Comparison of ENCODE assay signal across 12 cellular contexts in genomic region chr2:1136071-1136470, GRCh38.
DNase-seq lines count a peak whose midpoint lies in the region; ATAC-seq, FAIRE-seq and TF ChIP-seq lines count a peak whose summit lies in the region.
"Had no signal": no experiment of that assay in that cellular context is flagged by ENCODE, and none has a peak within 500 bp of the region (broad histone marks: within the 10 kb centered on the region; RNA-seq: fewer than 3 reads in every experiment).

No MANE protein-coding gene starts in this region.

- H3K4me3 Mint-ChIP-seq in astrocyte (ENCODE audit: unreplicated experiment) (no peak overlapping the region), natural killer cell (no peak overlapping the region)

- H2BK15ac ChIP-seq in IMR-90 (ENCODE audit: low read depth, low read length): no peak overlapping the region

- in situ Hi-C loops in IMR-90 (cut with MboI; ENCODE audit: low sequenced_read_pairs): no loop called here

- no peak overlapping the region for H2AK5ac ChIP-seq in IMR-90 (ENCODE audit: low read depth, low read length)

- POLR2A ChIA-PET in IMR-90 (lab: Charles Lee; ENCODE audit: unreplicated experiment): no interaction called here

- ATAC-seq in IMR-90 (ENCODE audit: low read depth) (no peak), natural killer cell (no peak), GM18505 (IDR thresholded peaks at IDR 0.05; ENCODE audit: unreplicated experiment) (no peak)

- no peaks in the 10 kb centered on the region for H3K9me3 Mint-ChIP-seq in astrocyte (ENCODE audit: unreplicated experiment)
- H3K9me3 Mint-ChIP-seq in natural killer cell: no peaks in the 10 kb centered on the region

- H2BK5ac ChIP-seq in IMR-90 (ENCODE audit: low read depth, low read length, poor library complexity, severe bottlenecking): no peak overlapping the region

- H3K56ac ChIP-seq in IMR-90 (ENCODE audit: extremely low read depth, insufficient read depth, low read length): no peak overlapping the region

- no peaks in the 10 kb centered on the region for H3K79me2 ChIP-seq in astrocyte (ENCODE audit: insufficient read depth, low read length)

- no peak overlapping the region for H2BK120ac ChIP-seq in IMR-90 (ENCODE audit: low read depth, low read length)

- H3K4me1 Mint-ChIP-seq in astrocyte (ENCODE audit: low read depth, unreplicated experiment): no peaks in the 10 kb centered on the region
- H3K4me1 Mint-ChIP-seq in natural killer cell: peaks cover 6 to 13% of the 10 kb centered on the region in 2 donors

- H2BK20ac ChIP-seq in IMR-90 (ENCODE audit: low read depth, low read length): no peak overlapping the region

- H3K4me3 ChIP-seq in IMR-90 (ENCODE audit: insufficient read depth, low read depth, low read length): no peak overlapping the region
- no peak overlapping the region for H3K4me3 ChIP-seq in astrocyte (ENCODE audit: insufficient read depth, low read depth, low read length)
- H3K4me3 ChIP-seq: Peyer's patch, suprapubic skin had no signal

- H3K27ac Mint-ChIP-seq in astrocyte (ENCODE audit: unreplicated experiment) (no peak overlapping the region), natural killer cell (no peak overlapping the region)

- no peak overlapping the region for H3K4me2 ChIP-seq in IMR-90 (ENCODE audit: low read depth, low read length)
- no peak overlapping the region for H3K4me2 ChIP-seq in astrocyte (ENCODE audit: low read length)
- H3K4me2 ChIP-seq: KMS-11 had no signal

- H3K9me3 ChIP-seq in IMR-90 (ENCODE audit: control insufficient read depth, insufficient read depth, low read length) (no peaks in the 10 kb centered on the region; the same call in 1 of the 2 replicates), astrocyte (ENCODE audit: insufficient read depth, low read depth, low read length) (no peaks in the 10 kb centered on the region)
- H3K9me3 ChIP-seq: Peyer's patch, suprapubic skin had no signal

- H3K36me3 Mint-ChIP-seq in astrocyte (ENCODE audit: low read depth, unreplicated experiment): no peaks in the 10 kb centered on the region
- H3K36me3 Mint-ChIP-seq in natural killer cell: no peaks in the 10 kb centered on the region

- TF ChIP-seq CTCF in D721Med (IDR thresholded peaks at IDR 0.05; ENCODE audit: insufficient read depth, missing control alignments) (peak; percentile 10), IMR-90 (conservative IDR thresholded peaks at IDR 0.05; ENCODE audit: low read depth, low read length) (peak; percentile 43), astrocyte (IDR thresholded peaks at IDR 0.05; ENCODE audit: insufficient read depth, low read depth, low read length) (peak; percentile 28), natural killer cell (IDR thresholded peaks at IDR 0.05) (no peak)

- H3K14ac ChIP-seq in IMR-90 (replicated peaks; ENCODE audit: low read depth, low read length): no peak overlapping the region

- H3K18ac ChIP-seq in IMR-90 (ENCODE audit: low read depth, low read length): no peak overlapping the region

- H3K9ac ChIP-seq in IMR-90 (ENCODE audit: low read depth, low read length) (no peak overlapping the region), astrocyte (ENCODE audit: low read length) (no peak overlapping the region)
- H3K9ac ChIP-seq: KMS-11 had no signal

- TF ChIP-seq RAD21 in IMR-90 (IDR thresholded peaks at IDR 0.05; ENCODE audit: low read length): peak; percentile 51

- intact Hi-C loops in IMR-90 (cut with micrococcal nuclease) (loop anchor here (1.0 kb wide), 1 partner anchor 422 kb away; no protein-coding TSS in a partner anchor), natural killer cell (cut with micrococcal nuclease) (no loop called here)

- H2AFZ ChIP-seq in IMR-90 (replicated peaks; ENCODE audit: low read length, poor library complexity) (no peak overlapping the region), astrocyte (ENCODE audit: low read depth, low read length) (no peak overlapping the region)

- no peak overlapping the region for H2AK9ac ChIP-seq in IMR-90 (replicated peaks; ENCODE audit: low read depth, low read length, poor library complexity)

- CTCF ChIA-PET in IMR-90 (lab: Yijun Ruan, JAX): interaction anchor here (0.7 to 1.5 kb wide), 2 partner anchors 157 to 182 kb away, joined by 3 to 4 read pairs; no protein-coding TSS in a partner anchor

- no peaks in the 10 kb centered on the region for H3K36me3 ChIP-seq in IMR-90 (ENCODE audit: control insufficient read depth, insufficient read depth, low read length)
- no peaks in the 10 kb centered on the region for H3K36me3 ChIP-seq in astrocyte (ENCODE audit: insufficient read depth, low read length)
- H3K36me3 ChIP-seq: Peyer's patch, suprapubic skin had no signal

- FAIRE-seq in D721Med (lab: Jason Lieb, UNC): no peak
- no peak for FAIRE-seq in astrocyte (lab: Jason Lieb, UNC)

- H3K4ac ChIP-seq in IMR-90 (ENCODE audit: low read depth, low read length): no peak overlapping the region

- dilution Hi-C loops in IMR-90 (cut with HindIII; ENCODE audit: low sequenced_read_pairs, unreplicated experiment): no loop called here

- WGBS in IMR-90 (ENCODE audit: extremely low coverage in 2 of 2, insufficient read length in 1 of 2), 2 experiments: 38% methylated on average over 4 of the region's 7 CpGs; no CpG with 5 or more reads in 1 of the 2 experiments

- no peak overlapping the region for H4K5ac ChIP-seq in IMR-90 (ENCODE audit: low read depth, low read length)

- no peaks in the 10 kb centered on the region for H3K79me1 ChIP-seq in IMR-90 (ENCODE audit: low read depth in 1 of 2, low read length in 2 of 2)

- no peaks in the 10 kb centered on the region for H3K27me3 Mint-ChIP-seq in astrocyte (ENCODE audit: low read depth, unreplicated experiment)
- peaks cover 26 to 42% of the 10 kb centered on the region in 2 donors for H3K27me3 Mint-ChIP-seq in natural killer cell (ENCODE audit: low read depth in 2 of 2)

- no peak overlapping the region for H4K91ac ChIP-seq in IMR-90 (ENCODE audit: insufficient read depth, low read depth, low read length)

- H3K9me1 ChIP-seq in IMR-90 (ENCODE audit: insufficient read depth, low read length): no peaks in the 10 kb centered on the region

- no peaks in the 10 kb centered on the region for H3K4me1 ChIP-seq in IMR-90 (ENCODE audit: control insufficient read depth, insufficient read depth, low read length)
- H3K4me1 ChIP-seq in astrocyte (ENCODE audit: insufficient read depth, low read length): no peaks in the 10 kb centered on the region
- H3K4me1 ChIP-seq: Peyer's patch, suprapubic skin had no signal

- no peaks in the 10 kb centered on the region for H4K20me1 ChIP-seq in IMR-90 (ENCODE audit: insufficient read depth, low read length)
- no peaks in the 10 kb centered on the region for H4K20me1 ChIP-seq in astrocyte (ENCODE audit: insufficient read depth, low read length)

- TF ChIP-seq POLR2A in IMR-90 (IDR thresholded peaks at IDR 0.05; ENCODE audit: low read depth, low read length): no peak
- TF ChIP-seq POLR2A in GM18505 (IDR thresholded peaks at IDR 0.05; ENCODE audit: borderline replicate concordance, extremely low read depth, insufficient read depth, insufficient read length): no peak

- no peaks in the 10 kb centered on the region for H3K27me3 ChIP-seq in IMR-90 (ENCODE audit: control insufficient read depth, insufficient read depth, low read length)
- H3K27me3 ChIP-seq in astrocyte (ENCODE audit: insufficient read depth, low read length): no peaks in the 10 kb centered on the region
- H3K27me3 ChIP-seq: Peyer's patch, suprapubic skin had no signal

- DNase-seq in D721Med (ENCODE audit: insufficient read length, low spot score) (no peak), IMR-90 (peak; percentile 4), astrocyte (ENCODE audit: low read depth) (no peak), myocyte (ENCODE audit: low read depth) (peak; percentile 8), GOT3 (lab: John Stamatoyannopoulos, UW) (no peak), natural killer cell (no peak), T-helper 9 cell (no peak)
- DNase-seq: activated CD4-positive, alpha-beta T cell treated with anti-CD3 and anti-CD28 coated beads for 48 hours; Peyer's patch had no signal

- no peak overlapping the region for H3K23ac ChIP-seq in IMR-90 (ENCODE audit: low read depth, low read length)

- no peak overlapping the region for H4K8ac ChIP-seq in IMR-90 (ENCODE audit: low read depth in 2 of 2, low read length in 2 of 2)

- BruUV-seq in IMR-90 (replicated peaks; lab: Mats Ljungman, UMichigan): no TSS peak

- H3K27ac ChIP-seq in IMR-90 (ENCODE audit: insufficient read depth, low read length) (no peak overlapping the region), astrocyte (ENCODE audit: low read depth, low read length) (no peak overlapping the region)
- H3K27ac ChIP-seq: KMS-11, Peyer's patch, suprapubic skin had no signal

TF ChIP-seq in IMR-90, 13 proteins besides CTCF, POLR2A, EP300 and RAD21:
- TF ChIP-seq MAZ (IDR thresholded peaks at IDR 0.05; ENCODE audit: borderline replicate concordance, low read depth, low read length) (no peak), MXI1 (IDR thresholded peaks at IDR 0.05; ENCODE audit: borderline replicate concordance, low read depth, low read length) (no peak), FOS (IDR thresholded peaks at IDR 0.05; ENCODE audit: low read depth, low read length) (no peak), MAFK (IDR thresholded peaks at IDR 0.05; ENCODE audit: low read depth, low read length) (no peak), SMC3 (IDR thresholded peaks at IDR 0.05; ENCODE audit: low read depth, low read length) (peak; percentile 49)
TF ChIP-seq in IMR-90: peak in this region for 1.

Comparison
In these comparisons a context has a peak if more than half of its experiments do, and no peak if none do; other contexts are left out.
1. DNase-seq: peak in IMR-90 (single experiment) and myocyte (single experiment); none in D721Med (single experiment), astrocyte (single experiment), GOT3 (single experiment), natural killer cell (single experiment) and T-helper 9 cell (single experiment).